38 cellular contexts compared by ENCODE assay signal in the genomic region with DNA sequence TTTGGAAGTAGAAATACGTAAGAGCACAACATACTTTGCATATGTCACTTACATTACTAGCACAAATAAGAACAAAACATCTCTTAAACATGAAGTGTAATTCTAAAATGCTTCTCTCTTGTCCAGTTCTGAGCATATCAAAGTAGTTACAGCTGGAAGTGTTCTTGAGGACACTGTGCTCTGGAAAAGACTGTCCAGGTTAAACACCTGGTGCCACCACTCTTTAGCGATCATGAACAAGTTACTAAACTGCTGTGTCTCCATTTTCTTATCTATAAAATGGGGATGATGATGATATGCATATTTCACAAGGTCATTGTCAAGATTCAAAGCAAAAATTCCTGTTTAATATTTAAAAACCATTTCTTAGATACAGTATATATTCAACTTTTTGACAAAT. TPM values are rescaled to one million over a fixed set of nuclear protein-coding genes. Genes with fewer than 3 reads are reported as not detected.
"Had no signal": no experiment of that assay in that cellular context is flagged by ENCODE, and none has a peak within 500 bp of the region (broad histone marks: within the 10 kb centered on the region; RNA-seq: fewer than 3 reads in every experiment).

No MANE protein-coding gene starts in this region.

- FAIRE-seq: bronchial epithelial cell, TTC549 had no signal

- H3K27ac Mint-ChIP-seq: activated CD4-positive, alpha-beta memory T cell treated with anti-CD3 and anti-CD28 coated beads, Interleukin-2, amount 10 ng/mL, durations not matched to agents 7 days and 5 days; activated CD4-positive, alpha-beta T cell treated with anti-CD3 and anti-CD28 coated beads for 36 hours; activated CD4-positive, alpha-beta T cell treated with anti-CD3 and anti-CD28 coated beads, Interleukin-2, amount 10 ng/mL, durations not matched to agents 7 days and 5 days; activated CD8-positive, alpha-beta memory T cell treated with anti-CD3 and anti-CD28 coated beads, Interleukin-2, amount 10 ng/mL, durations not matched to agents 7 days and 5 days; activated CD8-positive, alpha-beta T cell treated with anti-CD3 and anti-CD28 coated beads, Interleukin-2, amount 10 ng/mL, durations not matched to agents 7 days and 5 days; activated naive CD4-positive, alpha-beta T cell treated with anti-CD3 and anti-CD28 coated beads, Interleukin-2, amount 10 ng/mL, durations not matched to agents 7 days and 5 days; activated naive CD4-positive, alpha-beta T cell treated with anti-CD3 and anti-CD28 coated beads, Interleukin-2, amount 50 U/mL, for 24 hours; activated naive CD8-positive, alpha-beta T cell; activated naive CD8-positive, alpha-beta T cell treated with anti-CD3 and anti-CD28 coated beads, Interleukin-2, amount 10 ng/mL, durations not matched to agents 7 days and 5 days; activated naive CD8-positive, alpha-beta T cell treated with anti-CD3 and anti-CD28 coated beads, Interleukin-2, amount 50 U/mL, for 24 hours; activated T-cell treated with anti-CD3 and anti-CD28 coated beads, Interleukin-2, amount 50 U/mL, for 24 hours; activated T-helper 2 cell treated with anti-CD3 and anti-CD28 coated beads, Interferon-gamma antibody, Interleukin-2, Interleukin-4, amounts not matched to agents 10 μg/mL and 5 μg/mL and 100 μg/mL, durations not matched to agents 14 hours and 24 hours and 36 hours; brain; T-helper 1 cell treated with Interleukin-12 subunit alpha and Interleukin-12 subunit beta and Interleukin-4 antibody, amounts not matched to agents 30 μg/mL and 1 μg/mL, for 36 hours; T-helper 2 cell treated with Interferon-gamma antibody and Interleukin-4, amounts not matched to agents 5 μg/mL and 100 μg/mL, for 36 hours had no signal

- ATAC-seq: activated CD4-positive, alpha-beta T cell treated with anti-CD3 and anti-CD28 coated beads for 36 hours; activated CD4-positive, CD25-positive, alpha-beta regulatory T cell treated with anti-CD3 and anti-CD28 coated beads, Interleukin-2, amount 50 U/mL, for 24 hours; activated CD8-positive, alpha-beta memory T cell treated with anti-CD3 and anti-CD28 coated beads, Interleukin-2, amount 10 ng/mL, durations not matched to agents 7 days and 5 days; activated CD8-positive, alpha-beta T cell treated with anti-CD3 and anti-CD28 coated beads, Interleukin-2, amount 10 ng/mL, durations not matched to agents 7 days and 5 days; activated naive CD8-positive, alpha-beta T cell treated with anti-CD3 and anti-CD28 coated beads, Interleukin-2, amount 50 U/mL, for 24 hours had no signal

- H3K4me1 ChIP-seq: ascending aorta had no signal

- H3K36me3 Mint-ChIP-seq: activated CD8-positive, alpha-beta memory T cell treated with anti-CD3 and anti-CD28 coated beads, Interleukin-2, amount 10 ng/mL, durations not matched to agents 7 days and 5 days; activated naive CD4-positive, alpha-beta T cell treated with anti-CD3 and anti-CD28 coated beads, Interleukin-2, amount 10 ng/mL, durations not matched to agents 7 days and 5 days; activated naive CD4-positive, alpha-beta T cell treated with anti-CD3 and anti-CD28 coated beads, Interleukin-2, amount 50 U/mL, for 24 hours; activated naive CD8-positive, alpha-beta T cell; activated naive CD8-positive, alpha-beta T cell treated with anti-CD3 and anti-CD28 coated beads, Interleukin-2, amount 10 ng/mL, durations not matched to agents 7 days and 5 days; brain had no signal

- H3K4me1 Mint-ChIP-seq: activated CD4-positive, alpha-beta memory T cell treated with anti-CD3 and anti-CD28 coated beads, Interleukin-2, amount 10 ng/mL, durations not matched to agents 7 days and 5 days; activated CD4-positive, alpha-beta T cell treated with anti-CD3 and anti-CD28 coated beads for 36 hours; activated CD4-positive, alpha-beta T cell treated with anti-CD3 and anti-CD28 coated beads, Interleukin-2, amount 10 ng/mL, durations not matched to agents 7 days and 5 days; activated CD8-positive, alpha-beta memory T cell treated with anti-CD3 and anti-CD28 coated beads, Interleukin-2, amount 10 ng/mL, durations not matched to agents 7 days and 5 days; activated naive CD4-positive, alpha-beta T cell treated with anti-CD3 and anti-CD28 coated beads, Interleukin-2, amount 10 ng/mL, durations not matched to agents 7 days and 5 days; activated naive CD4-positive, alpha-beta T cell treated with anti-CD3 and anti-CD28 coated beads, Interleukin-2, amount 50 U/mL, for 24 hours; activated naive CD8-positive, alpha-beta T cell treated with anti-CD3 and anti-CD28 coated beads, Interleukin-2, amount 10 ng/mL, durations not matched to agents 7 days and 5 days; activated naive CD8-positive, alpha-beta T cell treated with anti-CD3 and anti-CD28 coated beads, Interleukin-2, amount 50 U/mL, for 24 hours; brain; central memory CD8-positive, alpha-beta T cell had no signal

- H3K36me3 ChIP-seq: ascending aorta, cardiac muscle cell had no signal

- DNase-seq: activated CD4-positive, alpha-beta memory T cell treated with anti-CD3 and anti-CD28 coated beads, Interleukin-2, amount 10 ng/mL, durations not matched to agents 7 days and 5 days; activated CD4-positive, alpha-beta T cell treated with anti-CD3 and anti-CD28 coated beads for 1 hour; activated CD4-positive, alpha-beta T cell treated with anti-CD3 and anti-CD28 coated beads for 36 hours; activated CD4-positive, alpha-beta T cell treated with anti-CD3 and anti-CD28 coated beads for 48 hours; activated CD4-positive, alpha-beta T cell treated with anti-CD3 and anti-CD28 coated beads, Interleukin-2, amount 10 ng/mL, durations not matched to agents 7 days and 5 days; activated CD4-positive, alpha-beta T cell treated with anti-CD3 and anti-CD28 coated beads, Interleukin-2, amount 50 U/mL, for 48 hours; activated CD4-positive, CD25-positive, alpha-beta regulatory T cell; activated CD8-positive, alpha-beta memory T cell treated with anti-CD3 and anti-CD28 coated beads for 24 hours; activated CD8-positive, alpha-beta memory T cell treated with anti-CD3 and anti-CD28 coated beads, Interleukin-2, amount 10 ng/mL, durations not matched to agents 7 days and 5 days; activated CD8-positive, alpha-beta memory T cell treated with anti-CD3 and anti-CD28 coated beads, Interleukin-2, amount 50 U/mL, for 48 hours; activated CD8-positive, alpha-beta T cell treated with anti-CD3 and anti-CD28 coated beads, Interleukin-2, amount 10 ng/mL, durations not matched to agents 7 days and 5 days; activated effector memory CD4-positive, alpha-beta T cell treated with Interleukin-2 at 50 U/mL for 16 hours; activated gamma-delta T cell; activated naive CD4-positive, alpha-beta T cell treated with anti-CD3 and anti-CD28 coated beads, Interleukin-2, amount 10 ng/mL, durations not matched to agents 7 days and 5 days; activated naive CD4-positive, alpha-beta T cell treated with Interleukin-2 at 50 U/mL for 16 hours; activated naive CD8-positive, alpha-beta T cell treated with anti-CD3 and anti-CD28 coated beads, Interleukin-2, amount 10 ng/mL, durations not matched to agents 7 days and 5 days; activated naive CD8-positive, alpha-beta T cell treated with anti-CD3 and anti-CD28 coated beads, Interleukin-2, amount 50 U/mL, for 24 hours; activated T-cell treated with anti-CD3 and anti-CD28 coated beads, Interleukin-2, amount 50 U/mL, for 24 hours; activated T-cell treated with anti-CD3 and anti-CD28 coated beads, Interleukin-2, amount 50 U/mL, for 48 hours; amygdala; anterior cingulate cortex; caudate nucleus; T-helper 1 cell; T-helper 2 cell; T-helper 9 cell had no signal

- H3K27me3 ChIP-seq: ascending aorta, cardiac muscle cell had no signal

- H3K27me3 Mint-ChIP-seq: activated CD4-positive, alpha-beta memory T cell treated with anti-CD3 and anti-CD28 coated beads, Interleukin-2, amount 10 ng/mL, durations not matched to agents 7 days and 5 days; activated CD4-positive, alpha-beta T cell treated with anti-CD3 and anti-CD28 coated beads for 36 hours; activated CD4-positive, alpha-beta T cell treated with anti-CD3 and anti-CD28 coated beads, Interleukin-2, amount 10 ng/mL, durations not matched to agents 7 days and 5 days; activated CD8-positive, alpha-beta memory T cell treated with anti-CD3 and anti-CD28 coated beads, Interleukin-2, amount 10 ng/mL, durations not matched to agents 7 days and 5 days; activated naive CD4-positive, alpha-beta T cell treated with anti-CD3 and anti-CD28 coated beads, Interleukin-2, amount 10 ng/mL, durations not matched to agents 7 days and 5 days; activated naive CD4-positive, alpha-beta T cell treated with anti-CD3 and anti-CD28 coated beads, Interleukin-2, amount 50 U/mL, for 24 hours; activated naive CD8-positive, alpha-beta T cell treated with anti-CD3 and anti-CD28 coated beads, Interleukin-2, amount 10 ng/mL, durations not matched to agents 7 days and 5 days; activated naive CD8-positive, alpha-beta T cell treated with anti-CD3 and anti-CD28 coated beads, Interleukin-2, amount 50 U/mL, for 24 hours; activated T-cell treated with anti-CD3 and anti-CD28 coated beads, Interleukin-2, amount 50 U/mL, for 24 hours; brain; central memory CD8-positive, alpha-beta T cell had no signal

- H3K4me3 Mint-ChIP-seq: activated CD4-positive, alpha-beta memory T cell treated with anti-CD3 and anti-CD28 coated beads, Interleukin-2, amount 10 ng/mL, durations not matched to agents 7 days and 5 days; activated CD4-positive, alpha-beta T cell treated with anti-CD3 and anti-CD28 coated beads for 36 hours; activated CD4-positive, alpha-beta T cell treated with anti-CD3 and anti-CD28 coated beads, Interleukin-2, amount 10 ng/mL, durations not matched to agents 7 days and 5 days; activated CD8-positive, alpha-beta memory T cell treated with anti-CD3 and anti-CD28 coated beads, Interleukin-2, amount 10 ng/mL, durations not matched to agents 7 days and 5 days; activated CD8-positive, alpha-beta T cell treated with anti-CD3 and anti-CD28 coated beads, Interleukin-2, amount 10 ng/mL, durations not matched to agents 7 days and 5 days; activated naive CD4-positive, alpha-beta T cell treated with anti-CD3 and anti-CD28 coated beads, Interleukin-2, amount 10 ng/mL, durations not matched to agents 7 days and 5 days; activated naive CD4-positive, alpha-beta T cell treated with anti-CD3 and anti-CD28 coated beads, Interleukin-2, amount 50 U/mL, for 24 hours; activated naive CD8-positive, alpha-beta T cell; activated naive CD8-positive, alpha-beta T cell treated with anti-CD3 and anti-CD28 coated beads, Interleukin-2, amount 10 ng/mL, durations not matched to agents 7 days and 5 days; activated naive CD8-positive, alpha-beta T cell treated with anti-CD3 and anti-CD28 coated beads, Interleukin-2, amount 50 U/mL, for 24 hours; activated T-cell treated with anti-CD3 and anti-CD28 coated beads, Interleukin-2, amount 50 U/mL, for 24 hours; brain; central memory CD8-positive, alpha-beta T cell; T-helper 1 cell treated with Interleukin-12 subunit alpha and Interleukin-12 subunit beta and Interleukin-4 antibody, amounts not matched to agents 30 μg/mL and 1 μg/mL, for 36 hours; T-helper 2 cell treated with Interferon-gamma antibody and Interleukin-4, amounts not matched to agents 5 μg/mL and 100 μg/mL, for 36 hours had no signal

- H3K27ac ChIP-seq: ascending aorta, cardiac muscle cell, VCaP had no signal

- H3K4me3 ChIP-seq: ascending aorta, cardiac muscle cell had no signal

- H3K9me3 Mint-ChIP-seq: activated CD4-positive, alpha-beta memory T cell treated with anti-CD3 and anti-CD28 coated beads, Interleukin-2, amount 10 ng/mL, durations not matched to agents 7 days and 5 days; activated naive CD4-positive, alpha-beta T cell treated with anti-CD3 and anti-CD28 coated beads, Interleukin-2, amount 10 ng/mL, durations not matched to agents 7 days and 5 days; activated naive CD8-positive, alpha-beta T cell treated with anti-CD3 and anti-CD28 coated beads, Interleukin-2, amount 10 ng/mL, durations not matched to agents 7 days and 5 days; central memory CD8-positive, alpha-beta T cell; T-helper 1 cell treated with Interleukin-12 subunit alpha and Interleukin-12 subunit beta and Interleukin-4 antibody, amounts not matched to agents 30 μg/mL and 1 μg/mL, for 36 hours had no signal

RNA-seq across cellular contexts. Expression of a gene that starts 0.8 kb away (rescaled TPM):
- total RNA-seq: activated CD4-positive, alpha-beta memory T cell treated with anti-CD3 and anti-CD28 coated beads, Interleukin-2, amount 10 ng/mL, durations not matched to agents 7 days and 5 days; activated CD4-positive, alpha-beta T cell treated with anti-CD3 and anti-CD28 coated beads for 36 hours; activated CD4-positive, alpha-beta T cell treated with anti-CD3 and anti-CD28 coated beads, Interleukin-2, amount 10 ng/mL, durations not matched to agents 7 days and 5 days; activated CD8-positive, alpha-beta memory T cell treated with anti-CD3 and anti-CD28 coated beads, Interleukin-2, amount 10 ng/mL, durations not matched to agents 7 days and 5 days; activated CD8-positive, alpha-beta T cell treated with anti-CD3 and anti-CD28 coated beads, Interleukin-2, amount 10 ng/mL, durations not matched to agents 7 days and 5 days; activated naive CD8-positive, alpha-beta T cell treated with anti-CD3 and anti-CD28 coated beads, Interleukin-2, amount 10 ng/mL, durations not matched to agents 7 days and 5 days; activated T-helper 2 cell treated with anti-CD3 and anti-CD28 coated beads, Interferon-gamma antibody, Interleukin-2, Interleukin-4, amounts not matched to agents 10 μg/mL and 5 μg/mL and 100 μg/mL, durations not matched to agents 14 hours and 24 hours and 36 hours; ascending aorta; bronchial epithelial cell; cardiac muscle cell had no signal
- polyA plus RNA-seq: cardiac muscle cell had no signal
